In the genomic region with DNA sequence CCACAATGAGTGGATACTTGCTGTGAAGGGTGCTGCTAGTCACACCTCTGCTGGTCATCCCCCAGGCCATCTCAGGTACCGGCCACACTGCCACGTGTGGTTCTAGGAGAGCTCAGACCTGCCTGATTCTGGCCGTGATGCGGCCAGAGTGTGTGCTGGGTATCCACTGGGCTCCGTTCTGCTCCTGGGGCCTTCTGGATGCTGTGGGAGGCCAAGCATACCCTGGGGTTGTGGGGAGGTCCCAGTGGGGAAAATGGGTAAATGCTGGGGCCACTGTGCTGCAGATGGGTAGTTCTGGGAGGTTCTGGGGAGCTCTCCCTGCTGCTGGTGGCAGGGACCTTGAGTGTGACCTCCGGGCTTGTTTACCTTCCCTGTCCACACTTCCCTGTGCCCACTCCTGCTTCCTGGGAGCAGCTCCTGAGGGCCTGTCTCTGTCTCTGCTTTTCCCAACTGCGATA, we compare ENCODE assay signal across 22 cellular contexts.
DNase-seq lines count a peak whose midpoint lies in the region; ATAC-seq and TF ChIP-seq lines count a peak whose summit lies in the region.
"Had no signal": no experiment of that assay in that cellular context is flagged by ENCODE, and none has a peak within 500 bp of the region (broad histone marks: within the 10 kb centered on the region; RNA-seq: fewer than 3 reads in every experiment).

No MANE protein-coding gene starts in this region.

- no peak for TF ChIP-seq EP300 in esophagus muscularis mucosa (IDR thresholded peaks at IDR 0.05)

- H3K9me3 ChIP-seq in heart left ventricle (no peaks in the 10 kb centered on the region), esophagus muscularis mucosa (no peaks in the 10 kb centered on the region), testis (no peaks in the 10 kb centered on the region)
- H3K9me3 ChIP-seq: A549; BE2C; BLaER1 treated with 17β-estradiol and CSF1 and Interleukin-3, amounts not matched to agents 10 nM and 100 nM had no signal

- TF ChIP-seq POLR2A in heart left ventricle (IDR thresholded peaks at IDR 0.05) (no peak), esophagus muscularis mucosa (IDR thresholded peaks at IDR 0.05; ENCODE audit: low read depth) (no peak), testis (IDR thresholded peaks at IDR 0.05) (no peak)

- WGBS in heart left ventricle, 4 donors, result 82 to 91% (median 86%) methylated on average over 3 to 7 of the region's 7 CpGs
- WGBS in esophagus muscularis mucosa, result 89% methylated on average over 1 of the region's 7 CpGs
- WGBS in testis, 2 donors, result 87 to 90% methylated on average over 2 to 7 of the region's 7 CpGs

- H3K4me1 ChIP-seq in heart left ventricle (no peaks in the 10 kb centered on the region), esophagus muscularis mucosa (no peaks in the 10 kb centered on the region), testis (no peaks in the 10 kb centered on the region)
- H3K4me1 ChIP-seq: A549, BE2C had no signal

- intact Hi-C loops in cardiac septum (cut with DNase I) (no loop called here), heart left ventricle (cut with DNase I) (no loop called here), esophagus muscularis mucosa (cut with DNase I) (no loop called here), testis (cut with DNase I; ENCODE audit: low total_unique reads) (no loop called here)

- DNase-seq in cardiac septum (ENCODE audit: low spot score) (peak; percentile 54), heart left ventricle (no peak), esophagus muscularis mucosa (ENCODE audit: extremely low spot score) (peak; percentile 72), testis (peak; percentile 7), KG1 (lab: John Stamatoyannopoulos, UW) (no peak)
- DNase-seq in stimulated activated CD4-positive, alpha-beta T cell treated with anti-CD3 and anti-CD28 coated beads, Interleukin-15, amount 100 ng/mL, for 24 hours, result no peak
- DNase-seq: 8988T; ACHN; AML-193; BE2C; CD4-positive, alpha-beta T cell; CD8-positive, alpha-beta memory T cell; DMS 273 treated with DMSO at 0.1 percent for 48 hours; DMS79; EL; GDM1; GM23248; H7; HCEC 1CT had no signal

- H3K27ac ChIP-seq in heart left ventricle, result no peak overlapping the region
- no peak overlapping the region for H3K27ac ChIP-seq in esophagus muscularis mucosa (replicated peaks in 1 of 4)
- no peak overlapping the region for H3K27ac ChIP-seq in testis
- H3K27ac ChIP-seq: A549; BLaER1 treated with 17β-estradiol and CSF1 and Interleukin-3, amounts not matched to agents 10 nM and 100 nM; GM23248 had no signal

- H3K27me3 ChIP-seq in heart left ventricle (peaks cover 0 to 26% (median 0%) of the 10 kb centered on the region in 9 donors), esophagus muscularis mucosa (peaks cover 0 to 43% (median 0%) of the 10 kb centered on the region in 4 donors), testis (no peaks in the 10 kb centered on the region)
- H3K27me3 ChIP-seq: BE2C; BLaER1 treated with 17β-estradiol and CSF1 and Interleukin-3, amounts not matched to agents 10 nM and 100 nM had no signal

- H3K36me3 ChIP-seq in heart left ventricle (no peaks in the 10 kb centered on the region), esophagus muscularis mucosa (no peaks in the 10 kb centered on the region), testis (ENCODE audit: low read depth, missing control alignments) (no peaks in the 10 kb centered on the region)
- H3K36me3 ChIP-seq: BE2C; BLaER1 treated with 17β-estradiol and CSF1 and Interleukin-3, amounts not matched to agents 10 nM and 100 nM had no signal

- ATAC-seq in heart left ventricle, result no peak
- ATAC-seq: A549, GM12878 had no signal

- H3K4me3 ChIP-seq in heart left ventricle, result no peak overlapping the region
- H3K4me3 ChIP-seq in esophagus muscularis mucosa, result no peak overlapping the region
- no peak overlapping the region for H3K4me3 ChIP-seq in testis
- H3K4me3 ChIP-seq: A549; BLaER1 treated with 17β-estradiol and CSF1 and Interleukin-3, amounts not matched to agents 10 nM and 100 nM; GM12878; GM23248 had no signal

- TF ChIP-seq CTCF in heart left ventricle (IDR thresholded peaks at IDR 0.05) (no peak), esophagus muscularis mucosa (IDR thresholded peaks at IDR 0.05) (no peak), testis (IDR thresholded peaks at IDR 0.05) (no peak)

Comparison
In these comparisons a context has a peak if more than half of its experiments do, and no peak if none do; other contexts are left out.
1. DNase-seq: peak in cardiac septum (single experiment), esophagus muscularis mucosa (single experiment) and testis (single experiment); none in heart left ventricle (0 of 5), KG1 (single experiment) and stimulated activated CD4-positive, alpha-beta T cell treated with anti-CD3 and anti-CD28 coated beads, Interleukin-15, amount 100 ng/mL, for 24 hours (single experiment).